Comparison of ENCODE assay signal across 1 cellular context in the genomic region with DNA sequence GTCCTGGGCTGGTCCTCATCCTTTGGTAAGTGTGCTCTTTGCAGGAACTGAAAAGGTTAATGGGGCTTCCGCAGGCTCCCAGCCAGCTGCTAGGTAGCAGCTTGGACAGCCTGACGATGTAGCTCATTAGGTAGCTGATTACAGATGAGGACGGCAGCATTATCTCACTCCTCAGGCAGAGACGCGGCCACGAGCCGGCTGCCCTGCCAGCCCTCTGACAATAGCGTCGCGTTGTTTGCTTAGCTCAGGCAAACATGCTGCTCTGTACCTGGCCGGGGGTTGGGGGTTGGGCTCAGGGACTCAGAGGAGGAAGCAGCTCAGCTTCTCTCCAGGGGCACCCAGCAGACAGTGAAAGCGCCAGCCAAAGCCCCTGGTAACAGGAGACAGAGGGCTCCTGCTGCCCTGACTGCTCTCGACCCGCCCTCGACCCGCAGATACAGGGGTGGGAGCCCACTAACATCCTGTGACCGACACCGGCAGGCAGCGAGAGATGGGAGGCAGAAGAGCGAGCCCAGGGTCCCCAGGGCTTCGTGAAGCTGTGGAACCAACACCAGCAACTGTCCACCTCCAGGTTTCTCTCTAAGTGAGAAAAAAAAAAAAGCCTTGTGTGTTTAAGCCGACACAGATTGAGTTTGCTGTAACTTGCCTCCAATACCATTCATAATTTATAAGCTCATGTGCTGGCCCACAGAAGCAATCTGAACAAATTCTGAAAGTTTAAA.
TF ChIP-seq lines count a peak whose summit lies in the region.

No MANE protein-coding gene starts in this region.

TF ChIP-seq in HepG2, 621 proteins besides CTCF, POLR2A, EP300 and RAD21 (continued from another document and continues in another):
- TF ChIP-seq, protein P1, sequence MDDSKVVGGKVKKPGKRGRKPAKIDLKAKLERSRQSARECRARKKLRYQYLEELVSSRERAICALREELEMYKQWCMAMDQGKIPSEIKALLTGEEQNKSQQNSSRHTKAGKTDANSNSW (CRISPR knock-in tag; IDR thresholded peaks at IDR 0.05; ENCODE audit: borderline replicate concordance), result no peak
- TF ChIP-seq MIER2 (CRISPR knock-in tag; IDR thresholded peaks at IDR 0.05), result peak; percentile 61; the same call in 1 of the 2 replicates
- TF ChIP-seq, protein P2, sequence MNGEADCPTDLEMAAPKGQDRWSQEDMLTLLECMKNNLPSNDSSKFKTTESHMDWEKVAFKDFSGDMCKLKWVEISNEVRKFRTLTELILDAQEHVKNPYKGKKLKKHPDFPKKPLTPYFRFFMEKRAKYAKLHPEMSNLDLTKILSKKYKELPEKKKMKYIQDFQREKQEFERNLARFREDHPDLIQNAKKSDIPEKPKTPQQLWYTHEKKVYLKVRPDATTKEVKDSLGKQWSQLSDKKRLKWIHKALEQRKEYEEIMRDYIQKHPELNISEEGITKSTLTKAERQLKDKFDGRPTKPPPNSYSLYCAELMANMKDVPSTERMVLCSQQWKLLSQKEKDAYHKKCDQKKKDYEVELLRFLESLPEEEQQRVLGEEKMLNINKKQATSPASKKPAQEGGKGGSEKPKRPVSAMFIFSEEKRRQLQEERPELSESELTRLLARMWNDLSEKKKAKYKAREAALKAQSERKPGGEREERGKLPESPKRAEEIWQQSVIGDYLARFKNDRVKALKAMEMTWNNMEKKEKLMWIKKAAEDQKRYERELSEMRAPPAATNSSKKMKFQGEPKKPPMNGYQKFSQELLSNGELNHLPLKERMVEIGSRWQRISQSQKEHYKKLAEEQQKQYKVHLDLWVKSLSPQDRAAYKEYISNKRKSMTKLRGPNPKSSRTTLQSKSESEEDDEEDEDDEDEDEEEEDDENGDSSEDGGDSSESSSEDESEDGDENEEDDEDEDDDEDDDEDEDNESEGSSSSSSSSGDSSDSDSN (CRISPR knock-in tag; IDR thresholded peaks at IDR 0.05), result no peak
- peak; percentile 61; the same call in 1 of the 2 replicates for TF ChIP-seq ZNF891 (CRISPR knock-in tag; IDR thresholded peaks at IDR 0.05)
- TF ChIP-seq CBX2 (IDR thresholded peaks at IDR 0.05; ENCODE audit: low read depth, low read length), result no peak
- 0 out of 2 replicates have a peak, but pooled peaks have one; percentile 66 for TF ChIP-seq CBX2 (CRISPR knock-in tag; IDR thresholded peaks at IDR 0.05; ENCODE audit: low read depth)
- TF ChIP-seq ZNF549 (CRISPR knock-in tag; IDR thresholded peaks at IDR 0.05), result no peak
- TF ChIP-seq NBN (conservative IDR thresholded peaks at IDR 0.05), result no peak
- peak; percentile 30; the same call in 1 of the 2 replicates for TF ChIP-seq ZFY (CRISPR knock-in tag; IDR thresholded peaks at IDR 0.05)
- peak; percentile 83 for TF ChIP-seq FOXA3 (CRISPR knock-in tag; IDR thresholded peaks at IDR 0.05)
- no peak for TF ChIP-seq NONO (IDR thresholded peaks at IDR 0.05)
- peak; percentile 68 for TF ChIP-seq NONO (CRISPR knock-in tag; conservative IDR thresholded peaks at IDR 0.05)
- TF ChIP-seq YY1 (IDR thresholded peaks at IDR 0.05; ENCODE audit: insufficient read depth, insufficient replicate concordance, low read depth, low read length), result peak; percentile 31
- no peak for TF ChIP-seq ZNF772 (CRISPR knock-in tag; IDR thresholded peaks at IDR 0.05)
- peak; percentile 42; the same call in 1 of the 2 replicates for TF ChIP-seq ZNF788 (CRISPR knock-in tag; IDR thresholded peaks at IDR 0.05; ENCODE audit: borderline replicate concordance)
- TF ChIP-seq, protein P3, sequence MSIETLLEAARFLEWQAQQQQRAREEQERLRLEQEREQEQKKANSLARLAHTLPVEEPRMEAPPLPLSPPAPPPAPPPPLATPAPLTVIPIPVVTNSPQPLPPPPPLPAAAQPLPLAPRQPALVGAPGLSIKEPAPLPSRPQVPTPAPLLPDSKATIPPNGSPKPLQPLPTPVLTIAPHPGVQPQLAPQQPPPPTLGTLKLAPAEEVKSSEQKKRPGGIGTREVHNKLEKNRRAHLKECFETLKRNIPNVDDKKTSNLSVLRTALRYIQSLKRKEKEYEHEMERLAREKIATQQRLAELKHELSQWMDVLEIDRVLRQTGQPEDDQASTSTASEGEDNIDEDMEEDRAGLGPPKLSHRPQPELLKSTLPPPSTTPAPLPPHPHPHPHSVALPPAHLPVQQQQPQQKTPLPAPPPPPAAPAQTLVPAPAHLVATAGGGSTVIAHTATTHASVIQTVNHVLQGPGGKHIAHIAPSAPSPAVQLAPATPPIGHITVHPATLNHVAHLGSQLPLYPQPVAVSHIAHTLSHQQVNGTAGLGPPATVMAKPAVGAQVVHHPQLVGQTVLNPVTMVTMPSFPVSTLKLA (IDR thresholded peaks at IDR 0.05), result no peak
- TF ChIP-seq ZNF597 (CRISPR knock-in tag; IDR thresholded peaks at IDR 0.05), result no peak
- peak; percentile 75; the same call in 1 of the 2 replicates for TF ChIP-seq ZNF431 (CRISPR knock-in tag; IDR thresholded peaks at IDR 0.05; ENCODE audit: borderline replicate concordance, low read depth)
- TF ChIP-seq ZNF562 (CRISPR knock-in tag; IDR thresholded peaks at IDR 0.05; ENCODE audit: borderline replicate concordance), result no peak
- TF ChIP-seq, protein P4, sequence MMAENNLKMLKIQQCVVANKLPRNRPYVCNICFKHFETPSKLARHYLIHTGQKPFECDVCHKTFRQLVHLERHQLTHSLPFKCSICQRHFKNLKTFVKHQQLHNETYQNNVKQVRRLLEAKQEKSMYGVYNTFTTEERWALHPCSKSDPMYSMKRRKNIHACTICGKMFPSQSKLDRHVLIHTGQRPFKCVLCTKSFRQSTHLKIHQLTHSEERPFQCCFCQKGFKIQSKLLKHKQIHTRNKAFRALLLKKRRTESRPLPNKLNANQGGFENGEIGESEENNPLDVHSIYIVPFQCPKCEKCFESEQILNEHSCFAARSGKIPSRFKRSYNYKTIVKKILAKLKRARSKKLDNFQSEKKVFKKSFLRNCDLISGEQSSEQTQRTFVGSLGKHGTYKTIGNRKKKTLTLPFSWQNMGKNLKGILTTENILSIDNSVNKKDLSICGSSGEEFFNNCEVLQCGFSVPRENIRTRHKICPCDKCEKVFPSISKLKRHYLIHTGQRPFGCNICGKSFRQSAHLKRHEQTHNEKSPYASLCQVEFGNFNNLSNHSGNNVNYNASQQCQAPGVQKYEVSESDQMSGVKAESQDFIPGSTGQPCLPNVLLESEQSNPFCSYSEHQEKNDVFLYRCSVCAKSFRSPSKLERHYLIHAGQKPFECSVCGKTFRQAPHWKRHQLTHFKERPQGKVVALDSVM (CRISPR knock-in tag; IDR thresholded peaks at IDR 0.05), result no peak
- TF ChIP-seq MEIS2 (CRISPR knock-in tag; IDR thresholded peaks at IDR 0.05), result peak; percentile 65; the same call in 1 of the 2 replicates
- peak; percentile 36; the same call in 1 of the 2 replicates for TF ChIP-seq KAT8 (CRISPR knock-in tag; IDR thresholded peaks at IDR 0.05)
- TF ChIP-seq, protein P5, sequence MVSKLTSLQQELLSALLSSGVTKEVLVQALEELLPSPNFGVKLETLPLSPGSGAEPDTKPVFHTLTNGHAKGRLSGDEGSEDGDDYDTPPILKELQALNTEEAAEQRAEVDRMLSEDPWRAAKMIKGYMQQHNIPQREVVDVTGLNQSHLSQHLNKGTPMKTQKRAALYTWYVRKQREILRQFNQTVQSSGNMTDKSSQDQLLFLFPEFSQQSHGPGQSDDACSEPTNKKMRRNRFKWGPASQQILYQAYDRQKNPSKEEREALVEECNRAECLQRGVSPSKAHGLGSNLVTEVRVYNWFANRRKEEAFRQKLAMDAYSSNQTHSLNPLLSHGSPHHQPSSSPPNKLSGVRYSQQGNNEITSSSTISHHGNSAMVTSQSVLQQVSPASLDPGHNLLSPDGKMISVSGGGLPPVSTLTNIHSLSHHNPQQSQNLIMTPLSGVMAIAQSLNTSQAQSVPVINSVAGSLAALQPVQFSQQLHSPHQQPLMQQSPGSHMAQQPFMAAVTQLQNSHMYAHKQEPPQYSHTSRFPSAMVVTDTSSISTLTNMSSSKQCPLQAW (CRISPR knock-in tag; IDR thresholded peaks at IDR 0.05), result peak; percentile 81
- TF ChIP-seq RXRA (CRISPR knock-in tag; IDR thresholded peaks at IDR 0.05), result 0 out of 2 replicates have a peak, but pooled peaks have one; percentile 25
- TF ChIP-seq ZFYVE20 (CRISPR knock-in tag; IDR thresholded peaks at IDR 0.05; ENCODE audit: borderline replicate concordance, low read depth), result no peak
- no peak for TF ChIP-seq ATM (IDR thresholded peaks at IDR 0.05; ENCODE audit: borderline replicate concordance)
- TF ChIP-seq ZNF564 (CRISPR knock-in tag; IDR thresholded peaks at IDR 0.05), result peak; percentile 48; the same call in 1 of the 2 replicates
- TF ChIP-seq MTA3 (CRISPR knock-in tag; IDR thresholded peaks at IDR 0.05), result no peak
- TF ChIP-seq ZMYM4 (CRISPR knock-in tag; IDR thresholded peaks at IDR 0.05), result 0 out of 2 replicates have a peak, but pooled peaks have one; percentile 37
- TF ChIP-seq, protein P6, sequence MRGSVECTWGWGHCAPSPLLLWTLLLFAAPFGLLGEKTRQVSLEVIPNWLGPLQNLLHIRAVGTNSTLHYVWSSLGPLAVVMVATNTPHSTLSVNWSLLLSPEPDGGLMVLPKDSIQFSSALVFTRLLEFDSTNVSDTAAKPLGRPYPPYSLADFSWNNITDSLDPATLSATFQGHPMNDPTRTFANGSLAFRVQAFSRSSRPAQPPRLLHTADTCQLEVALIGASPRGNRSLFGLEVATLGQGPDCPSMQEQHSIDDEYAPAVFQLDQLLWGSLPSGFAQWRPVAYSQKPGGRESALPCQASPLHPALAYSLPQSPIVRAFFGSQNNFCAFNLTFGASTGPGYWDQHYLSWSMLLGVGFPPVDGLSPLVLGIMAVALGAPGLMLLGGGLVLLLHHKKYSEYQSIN (CRISPR knock-in tag; IDR thresholded peaks at IDR 0.05; ENCODE audit: borderline replicate concordance), result no peak
- TF ChIP-seq ZMAT5 (CRISPR knock-in tag; IDR thresholded peaks at IDR 0.05; ENCODE audit: borderline replicate concordance, low read depth), result no peak
- TF ChIP-seq KDM3A (CRISPR knock-in tag; IDR thresholded peaks at IDR 0.05; ENCODE audit: low read depth), result peak; percentile 84
- TF ChIP-seq MIXL1 (CRISPR knock-in tag; IDR thresholded peaks at IDR 0.05), result peak; percentile 65; the same call in 1 of the 2 replicates
- TF ChIP-seq ZNF775 (CRISPR knock-in tag; IDR thresholded peaks at IDR 0.05; ENCODE audit: borderline replicate concordance), result no peak
- TF ChIP-seq SMAD9 (CRISPR knock-in tag; IDR thresholded peaks at IDR 0.05), result 0 out of 2 replicates have a peak, but pooled peaks have one; percentile 49
- TF ChIP-seq, protein P7, sequence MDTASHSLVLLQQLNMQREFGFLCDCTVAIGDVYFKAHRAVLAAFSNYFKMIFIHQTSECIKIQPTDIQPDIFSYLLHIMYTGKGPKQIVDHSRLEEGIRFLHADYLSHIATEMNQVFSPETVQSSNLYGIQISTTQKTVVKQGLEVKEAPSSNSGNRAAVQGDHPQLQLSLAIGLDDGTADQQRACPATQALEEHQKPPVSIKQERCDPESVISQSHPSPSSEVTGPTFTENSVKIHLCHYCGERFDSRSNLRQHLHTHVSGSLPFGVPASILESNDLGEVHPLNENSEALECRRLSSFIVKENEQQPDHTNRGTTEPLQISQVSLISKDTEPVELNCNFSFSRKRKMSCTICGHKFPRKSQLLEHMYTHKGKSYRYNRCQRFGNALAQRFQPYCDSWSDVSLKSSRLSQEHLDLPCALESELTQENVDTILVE (CRISPR knock-in tag; IDR thresholded peaks at IDR 0.05), result 0 out of 2 replicates have a peak, but pooled peaks have one; percentile 19
- TF ChIP-seq PLRG1 (conservative IDR thresholded peaks at IDR 0.05), result no peak
- peak; percentile 58; the same call in 1 of the 2 replicates for TF ChIP-seq BCL6 (CRISPR knock-in tag; IDR thresholded peaks at IDR 0.05)
- TF ChIP-seq SMC3 (IDR thresholded peaks at IDR 0.05; ENCODE audit: low read length), result no peak
- no peak for TF ChIP-seq TCF7L2 (IDR thresholded peaks at IDR 0.05; ENCODE audit: low read depth, low read length)
- peak; percentile 87 for TF ChIP-seq SOX5 (CRISPR knock-in tag; IDR thresholded peaks at IDR 0.05; ENCODE audit: borderline replicate concordance)
- no peak for TF ChIP-seq TAF15 (IDR thresholded peaks at IDR 0.05; ENCODE audit: low read depth, low read length, poor library complexity, severe bottlenecking)
- no peak for TF ChIP-seq HNRNPH1 (optimal IDR thresholded peaks at IDR 0.05; ENCODE audit: low read depth, low read length)
- TF ChIP-seq ZC3H13 (CRISPR knock-in tag; IDR thresholded peaks at IDR 0.05), result no peak
- TF ChIP-seq ZNF331 (CRISPR knock-in tag; IDR thresholded peaks at IDR 0.05), result no peak
- TF ChIP-seq ZNF10 (CRISPR knock-in tag; IDR thresholded peaks at IDR 0.05; ENCODE audit: borderline replicate concordance, low read depth), result no peak
- TF ChIP-seq KLF9 (CRISPR knock-in tag; IDR thresholded peaks at IDR 0.05; ENCODE audit: low read depth), result no peak
- no peak for TF ChIP-seq RELA (CRISPR knock-in tag; IDR thresholded peaks at IDR 0.05)
- TF ChIP-seq ZNF235 (CRISPR knock-in tag; IDR thresholded peaks at IDR 0.05; ENCODE audit: borderline replicate concordance), result no peak
- TF ChIP-seq, protein P8, sequence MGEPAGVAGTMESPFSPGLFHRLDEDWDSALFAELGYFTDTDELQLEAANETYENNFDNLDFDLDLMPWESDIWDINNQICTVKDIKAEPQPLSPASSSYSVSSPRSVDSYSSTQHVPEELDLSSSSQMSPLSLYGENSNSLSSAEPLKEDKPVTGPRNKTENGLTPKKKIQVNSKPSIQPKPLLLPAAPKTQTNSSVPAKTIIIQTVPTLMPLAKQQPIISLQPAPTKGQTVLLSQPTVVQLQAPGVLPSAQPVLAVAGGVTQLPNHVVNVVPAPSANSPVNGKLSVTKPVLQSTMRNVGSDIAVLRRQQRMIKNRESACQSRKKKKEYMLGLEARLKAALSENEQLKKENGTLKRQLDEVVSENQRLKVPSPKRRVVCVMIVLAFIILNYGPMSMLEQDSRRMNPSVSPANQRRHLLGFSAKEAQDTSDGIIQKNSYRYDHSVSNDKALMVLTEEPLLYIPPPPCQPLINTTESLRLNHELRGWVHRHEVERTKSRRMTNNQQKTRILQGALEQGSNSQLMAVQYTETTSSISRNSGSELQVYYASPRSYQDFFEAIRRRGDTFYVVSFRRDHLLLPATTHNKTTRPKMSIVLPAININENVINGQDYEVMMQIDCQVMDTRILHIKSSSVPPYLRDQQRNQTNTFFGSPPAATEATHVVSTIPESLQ (CRISPR knock-in tag; conservative IDR thresholded peaks at IDR 0.05), result no peak
